In the genomic region with DNA sequence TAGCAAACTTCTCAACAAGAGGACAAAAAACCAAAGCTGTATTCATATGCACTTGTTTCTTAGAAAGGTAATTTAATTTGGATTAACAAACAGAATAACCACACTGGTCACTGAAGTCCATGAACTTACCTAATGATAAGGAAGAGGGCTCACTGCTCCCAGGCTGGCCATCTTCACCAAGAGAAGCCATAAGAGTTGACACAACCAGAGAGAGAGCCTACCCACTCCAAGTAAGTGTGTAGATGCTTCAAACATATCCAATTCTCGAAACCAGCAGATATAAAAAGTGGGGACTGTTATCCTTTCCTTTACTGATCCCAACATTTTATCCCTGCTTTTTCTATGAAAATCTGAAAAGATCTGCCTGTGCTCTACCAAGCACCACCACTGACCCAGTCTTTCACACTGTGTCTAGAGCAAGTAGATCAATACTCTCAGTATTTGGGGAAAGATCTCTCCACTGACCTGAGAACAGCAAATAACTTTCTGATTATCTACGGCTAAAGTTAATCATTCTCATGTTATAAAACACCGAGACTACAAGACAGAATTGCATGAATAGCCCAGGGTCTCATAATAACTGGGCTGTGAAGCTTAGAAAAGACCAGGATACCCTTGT, we compare ENCODE assay signal across 26 cellular contexts.
"Had no signal": no experiment of that assay in that cellular context is flagged by ENCODE, and none has a peak within 500 bp of the region (broad histone marks: within the 10 kb centered on the region; RNA-seq: fewer than 3 reads in every experiment).

No MANE protein-coding gene starts in this region.

- H3K27ac Mint-ChIP-seq: activated CD4-positive, alpha-beta T cell treated with anti-CD3 and anti-CD28 coated beads for 36 hours; activated CD4-positive, alpha-beta T cell treated with anti-CD3 and anti-CD28 coated beads, Interleukin-2, amount 10 ng/mL, durations not matched to agents 7 days and 5 days; activated CD8-positive, alpha-beta T cell treated with anti-CD3 and anti-CD28 coated beads for 36 hours; activated naive CD4-positive, alpha-beta T cell treated with anti-CD3 and anti-CD28 coated beads, Interleukin-2, amount 10 ng/mL, durations not matched to agents 7 days and 5 days; activated naive CD4-positive, alpha-beta T cell treated with anti-CD3 and anti-CD28 coated beads, Interleukin-2, amount 50 U/mL, for 72 hours; activated T-cell treated with anti-CD3 and anti-CD28 coated beads, Interleukin-2, amount 50 U/mL, for 72 hours; dendritic cell treated with granulocyte-macrophage colony-stimulating factor and Interleukin-4, amounts not matched to agents 40 ng/mL and 50 ng/mL, for 4 days; endodermal cell had no signal

- H3K36me3 Mint-ChIP-seq: activated naive CD4-positive, alpha-beta T cell treated with anti-CD3 and anti-CD28 coated beads, Interleukin-2, amount 50 U/mL, for 72 hours had no signal

- H3K4me1 Mint-ChIP-seq: activated CD4-positive, alpha-beta T cell treated with anti-CD3 and anti-CD28 coated beads for 36 hours; activated CD4-positive, alpha-beta T cell treated with anti-CD3 and anti-CD28 coated beads, Interleukin-2, amount 10 ng/mL, durations not matched to agents 7 days and 5 days; activated naive CD4-positive, alpha-beta T cell treated with anti-CD3 and anti-CD28 coated beads, Interleukin-2, amount 10 ng/mL, durations not matched to agents 7 days and 5 days; activated naive CD8-positive, alpha-beta T cell treated with anti-CD3 and anti-CD28 coated beads, Interleukin-2, amount 50 U/mL, for 24 hours; central memory CD8-positive, alpha-beta T cell; endodermal cell had no signal

- H3K4me3 ChIP-seq: adrenal gland, coronary artery, dorsolateral prefrontal cortex had no signal

- H3K9me3 Mint-ChIP-seq: activated CD4-positive, alpha-beta T cell treated with anti-CD3 and anti-CD28 coated beads, Interleukin-2, amount 10 ng/mL, durations not matched to agents 7 days and 5 days; activated CD8-positive, alpha-beta T cell treated with anti-CD3 and anti-CD28 coated beads for 36 hours; activated naive CD4-positive, alpha-beta T cell treated with anti-CD3 and anti-CD28 coated beads, Interleukin-2, amount 10 ng/mL, durations not matched to agents 7 days and 5 days; activated naive CD4-positive, alpha-beta T cell treated with anti-CD3 and anti-CD28 coated beads, Interleukin-2, amount 50 U/mL, for 72 hours; activated naive CD8-positive, alpha-beta T cell treated with anti-CD3 and anti-CD28 coated beads, Interleukin-2, amount 50 U/mL, for 24 hours; activated T-cell treated with anti-CD3 and anti-CD28 coated beads, Interleukin-2, amount 50 U/mL, for 72 hours; central memory CD8-positive, alpha-beta T cell; dendritic cell treated with granulocyte-macrophage colony-stimulating factor and Interleukin-4, amounts not matched to agents 40 ng/mL and 50 ng/mL, for 4 days; endodermal cell had no signal

- H3K4me1 ChIP-seq: adrenal gland had no signal

- H3K4me3 Mint-ChIP-seq: activated CD4-positive, alpha-beta T cell treated with anti-CD3 and anti-CD28 coated beads for 36 hours; activated CD4-positive, alpha-beta T cell treated with anti-CD3 and anti-CD28 coated beads, Interleukin-2, amount 10 ng/mL, durations not matched to agents 7 days and 5 days; activated CD8-positive, alpha-beta T cell treated with anti-CD3 and anti-CD28 coated beads for 36 hours; activated naive CD4-positive, alpha-beta T cell treated with anti-CD3 and anti-CD28 coated beads, Interleukin-2, amount 10 ng/mL, durations not matched to agents 7 days and 5 days; activated naive CD8-positive, alpha-beta T cell treated with anti-CD3 and anti-CD28 coated beads, Interleukin-2, amount 50 U/mL, for 24 hours; activated T-cell treated with anti-CD3 and anti-CD28 coated beads, Interleukin-2, amount 50 U/mL, for 72 hours; central memory CD8-positive, alpha-beta T cell; dendritic cell treated with granulocyte-macrophage colony-stimulating factor and Interleukin-4, amounts not matched to agents 40 ng/mL and 50 ng/mL, for 4 days; endodermal cell had no signal

- H3K27ac ChIP-seq: adrenal gland, brain microvascular endothelial cell, coronary artery had no signal

- H3K9me3 ChIP-seq: adrenal gland had no signal

- DNase-seq: activated CD4-positive, alpha-beta T cell treated with anti-CD3 and anti-CD28 coated beads for 36 hours; activated CD4-positive, alpha-beta T cell treated with anti-CD3 and anti-CD28 coated beads, Interleukin-2, amount 10 ng/mL, durations not matched to agents 7 days and 5 days; activated CD4-positive, alpha-beta T cell treated with anti-CD3 and anti-CD28 coated beads, Interleukin-2, amount 50 U/mL, for 48 hours; activated CD4-positive, CD25-positive, alpha-beta regulatory T cell; activated CD4-positive, CD25-positive, alpha-beta regulatory T cell treated with anti-CD3 and anti-CD28 coated beads, Interleukin-2, amount 50 U/mL, for 72 hours; activated CD8-positive, alpha-beta memory T cell treated with anti-CD3 and anti-CD28 coated beads for 24 hours; activated CD8-positive, alpha-beta T cell treated with anti-CD3 and anti-CD28 coated beads for 36 hours; activated gamma-delta T cell; activated naive CD4-positive, alpha-beta T cell; activated naive CD4-positive, alpha-beta T cell treated with anti-CD3 and anti-CD28 coated beads, Interleukin-2, amount 10 ng/mL, durations not matched to agents 7 days and 5 days; activated naive CD8-positive, alpha-beta T cell treated with anti-CD3 and anti-CD28 coated beads, Interleukin-2, amount 50 U/mL, for 24 hours; activated T-cell treated with anti-CD3 and anti-CD28 coated beads, Interleukin-2, amount 50 U/mL, for 72 hours; adrenal gland; amygdala; aorta; brain microvascular endothelial cell; dorsolateral prefrontal cortex; effector memory CD4-positive, alpha-beta T cell; endodermal cell; foreskin fibroblast; T-helper 2 cell had no signal

- H3K27me3 Mint-ChIP-seq: activated CD4-positive, alpha-beta T cell treated with anti-CD3 and anti-CD28 coated beads for 36 hours; activated CD4-positive, alpha-beta T cell treated with anti-CD3 and anti-CD28 coated beads, Interleukin-2, amount 10 ng/mL, durations not matched to agents 7 days and 5 days; activated CD8-positive, alpha-beta T cell treated with anti-CD3 and anti-CD28 coated beads for 36 hours; activated naive CD4-positive, alpha-beta T cell treated with anti-CD3 and anti-CD28 coated beads, Interleukin-2, amount 10 ng/mL, durations not matched to agents 7 days and 5 days; activated naive CD8-positive, alpha-beta T cell treated with anti-CD3 and anti-CD28 coated beads, Interleukin-2, amount 50 U/mL, for 24 hours; central memory CD8-positive, alpha-beta T cell; dendritic cell treated with granulocyte-macrophage colony-stimulating factor and Interleukin-4, amounts not matched to agents 40 ng/mL and 50 ng/mL, for 4 days had no signal

- ATAC-seq: activated CD4-positive, alpha-beta T cell treated with anti-CD3 and anti-CD28 coated beads for 36 hours; activated CD8-positive, alpha-beta T cell treated with anti-CD3 and anti-CD28 coated beads for 36 hours; activated naive CD4-positive, alpha-beta T cell treated with anti-CD3 and anti-CD28 coated beads, Interleukin-2, amount 50 U/mL, for 72 hours; activated naive CD8-positive, alpha-beta T cell treated with anti-CD3 and anti-CD28 coated beads, Interleukin-2, amount 50 U/mL, for 24 hours; activated T-cell treated with anti-CD3 and anti-CD28 coated beads, Interleukin-2, amount 50 U/mL, for 72 hours; esophagus mucosa had no signal

- H3K27me3 ChIP-seq: adrenal gland, brain microvascular endothelial cell, dorsolateral prefrontal cortex had no signal
